ENCODE assay signal across 10 cellular contexts in the genomic region with DNA sequence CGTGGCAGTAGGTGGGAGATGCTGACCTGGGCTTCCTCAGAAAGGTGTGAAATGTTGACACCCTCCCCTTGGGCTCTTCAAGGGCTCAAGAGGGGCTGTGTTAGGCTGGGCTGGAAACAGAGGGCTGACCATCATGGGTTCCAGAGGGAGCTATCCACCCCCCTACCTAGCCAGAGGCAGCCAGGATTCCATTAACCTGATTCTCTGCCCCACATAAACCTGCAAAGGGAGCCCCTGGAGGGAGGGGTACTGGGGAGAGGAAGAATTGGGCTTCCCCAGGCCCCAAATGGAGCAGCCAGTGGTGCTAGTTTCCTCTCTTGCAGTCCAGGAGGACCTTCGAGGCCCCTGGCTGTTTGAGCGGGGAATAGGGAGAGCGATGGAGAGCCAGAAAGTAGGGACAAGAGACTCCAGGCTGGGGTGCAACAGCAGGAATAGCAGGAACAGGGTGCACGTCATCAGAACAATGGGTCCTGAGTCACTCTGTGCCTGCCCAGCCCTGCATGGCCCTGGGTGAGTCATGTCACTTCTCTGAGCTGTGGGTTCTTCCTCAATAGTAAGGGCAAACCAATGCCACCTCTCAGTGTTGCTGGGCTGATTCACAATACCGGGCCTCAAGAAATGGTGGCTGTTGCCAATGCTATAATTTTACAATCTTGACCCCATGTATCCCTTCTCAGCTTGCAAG.
DNase-seq lines count a peak whose midpoint lies in the region; ATAC-seq and TF ChIP-seq lines count a peak whose summit lies in the region.
"Had no signal": no experiment of that assay in that cellular context is flagged by ENCODE, and none has a peak within 500 bp of the region (broad histone marks: within the 10 kb centered on the region; RNA-seq: fewer than 3 reads in every experiment).

No MANE protein-coding gene starts in this region.

- H3K27me3 ChIP-seq in dorsolateral prefrontal cortex (no peaks in the 10 kb centered on the region), gastroesophageal sphincter (peaks cover 35% of the 10 kb centered on the region)

- no peak overlapping the region for H3K27ac ChIP-seq in dorsolateral prefrontal cortex
- H3K27ac ChIP-seq in gastroesophageal sphincter = no peak overlapping the region

- H3K4me3 Mint-ChIP-seq in activated T-cell treated with anti-CD3 and anti-CD28 coated beads, Interleukin-2, amount 50 U/mL, for 72 hours = no peak overlapping the region
- H3K4me3 Mint-ChIP-seq: activated naive CD8-positive, alpha-beta T cell had no signal

- no peaks in the 10 kb centered on the region for H3K36me3 Mint-ChIP-seq in activated T-cell treated with anti-CD3 and anti-CD28 coated beads, Interleukin-2, amount 50 U/mL, for 72 hours (ENCODE audit: insufficient read depth in 2 of 2)
- H3K36me3 Mint-ChIP-seq: activated naive CD8-positive, alpha-beta T cell had no signal

- intact Hi-C loops in dorsolateral prefrontal cortex (cut with DNase I) = no loop called here

- DNase-seq in activated T-cell treated with anti-CD3 and anti-CD28 coated beads, Interleukin-2, amount 50 U/mL, for 72 hours = peak; percentile 12 to 17
- DNase-seq in activated T-cell treated with anti-CD3 and anti-CD28 coated beads for 4 hours (no peak), SW480 (ENCODE audit: low spot score) (peak; percentile 87), hepatic stellate cell (ENCODE audit: low spot score) (peak; percentile 86), ureter (ENCODE audit: low spot score) (peak; percentile 77), dorsolateral prefrontal cortex (no peak), putamen (ENCODE audit: low spot score) (no peak)
- DNase-seq: NCI-H774 had no signal

- WGBS in gastroesophageal sphincter (ENCODE audit: low coverage in 1 of 2), 2 donors = 40% methylated on average over 1 of the region's 6 CpGs; no CpG with 5 or more reads in 1 of the 2 donors

- no peaks in the 10 kb centered on the region for H3K36me3 ChIP-seq in gastroesophageal sphincter

- no peaks in the 10 kb centered on the region for H3K9me3 ChIP-seq in gastroesophageal sphincter

- H3K4me1 ChIP-seq in gastroesophageal sphincter = peaks cover 0 to 6% (median 0%) of the 10 kb centered on the region in 3 donors

- H3K4me1 Mint-ChIP-seq in activated T-cell treated with anti-CD3 and anti-CD28 coated beads, Interleukin-2, amount 50 U/mL, for 72 hours (ENCODE audit: low read depth) = no peaks in the 10 kb centered on the region

- no peak overlapping the region for H3K27ac Mint-ChIP-seq in activated T-cell treated with anti-CD3 and anti-CD28 coated beads, Interleukin-2, amount 50 U/mL, for 72 hours
- H3K27ac Mint-ChIP-seq: activated naive CD8-positive, alpha-beta T cell had no signal

- TF ChIP-seq POLR2A in gastroesophageal sphincter (IDR thresholded peaks at IDR 0.05) = no peak

- no peaks in the 10 kb centered on the region for H3K27me3 Mint-ChIP-seq in activated T-cell treated with anti-CD3 and anti-CD28 coated beads, Interleukin-2, amount 50 U/mL, for 72 hours (ENCODE audit: low read depth)
- H3K27me3 Mint-ChIP-seq: activated naive CD8-positive, alpha-beta T cell had no signal

- no peak for TF ChIP-seq EP300 in gastroesophageal sphincter (IDR thresholded peaks at IDR 0.05)

- ATAC-seq in activated T-cell treated with anti-CD3 and anti-CD28 coated beads, Interleukin-2, amount 50 U/mL, for 72 hours (replicated peaks in 1 of 2) = peak; percentile 66 to 83
- no peak for ATAC-seq in gastroesophageal sphincter

- H3K4me3 ChIP-seq in dorsolateral prefrontal cortex = no peak overlapping the region
- H3K4me3 ChIP-seq in gastroesophageal sphincter = no peak overlapping the region

- no peaks in the 10 kb centered on the region for H3K9me3 Mint-ChIP-seq in activated T-cell treated with anti-CD3 and anti-CD28 coated beads, Interleukin-2, amount 50 U/mL, for 72 hours

- no peak for TF ChIP-seq CTCF in dorsolateral prefrontal cortex (IDR thresholded peaks at IDR 0.05 in 54 of 56, conservative IDR thresholded peaks at IDR 0.05 in 2 of 56; ENCODE audit: low read depth in 1 of 56, partially characterized antibody in 56 of 56)
- no peak for TF ChIP-seq CTCF in gastroesophageal sphincter (IDR thresholded peaks at IDR 0.05)

Comparison
In these comparisons a context has a peak if more than half of its experiments do, and no peak if none do; other contexts are left out.
1. DNase-seq: peak in activated T-cell treated with anti-CD3 and anti-CD28 coated beads, Interleukin-2, amount 50 U/mL, for 72 hours (2 of 2), SW480 (single experiment), hepatic stellate cell (single experiment) and ureter (single experiment); none in activated T-cell treated with anti-CD3 and anti-CD28 coated beads for 4 hours (single experiment), dorsolateral prefrontal cortex (0 of 10) and putamen (single experiment).